1 cellular context compared by ENCODE assay signal in genomic region chr16:58249780-58250478, GRCh38.
TF ChIP-seq lines count a peak whose summit lies in the region.

No MANE protein-coding gene starts in this region.

TF ChIP-seq in K562, 482 proteins besides CTCF, POLR2A, EP300 and RAD21 (continued from another document):
- TF ChIP-seq ZBTB40 (IDR thresholded peaks at IDR 0.05) (peak; percentile 71), ZBTB40 (CRISPR knock-in tag; IDR thresholded peaks at IDR 0.05) (no peak), RBM39 (optimal IDR thresholded peaks at IDR 0.05; ENCODE audit: low read depth, low read length) (no peak), CREB1 (IDR thresholded peaks at IDR 0.05) (peak; percentile 98), CREB1 (CRISPR knock-in tag; IDR thresholded peaks at IDR 0.05) (peak; percentile 99), ELK3 (CRISPR knock-in tag; IDR thresholded peaks at IDR 0.05) (no peak), SRSF9 (IDR thresholded peaks at IDR 0.05; ENCODE audit: borderline replicate concordance, low read depth, low read length) (no peak), NEUROD1 (IDR thresholded peaks at IDR 0.05; ENCODE audit: borderline replicate concordance, low read depth, low read length, partially characterized antibody) (peak; percentile 56), ATF1 (CRISPR knock-in tag; IDR thresholded peaks at IDR 0.05) (peak; percentile 89), ATF1 (tag; IDR thresholded peaks at IDR 0.05) (peak; percentile 99), MCM7 (IDR thresholded peaks at IDR 0.05) (no peak), CHD2 (IDR thresholded peaks at IDR 0.05; ENCODE audit: low read depth, low read length) (no peak), RBBP5 (IDR thresholded peaks at IDR 0.05; ENCODE audit: borderline replicate concordance, insufficient read depth, low read length, poor library complexity, severe bottlenecking) (peak; percentile 77), ZNF140 (CRISPR knock-in tag; IDR thresholded peaks at IDR 0.05) (no peak), POLR2G (IDR thresholded peaks at IDR 0.05; ENCODE audit: low read depth, low read length) (peak; percentile 71; the same call in 1 of the 2 replicates), ERF (CRISPR knock-in tag; IDR thresholded peaks at IDR 0.05) (no peak), ELF1 (tag; IDR thresholded peaks at IDR 0.05) (peak; percentile 36), JUN (IDR thresholded peaks at IDR 0.05; ENCODE audit: borderline replicate concordance, low read depth, low read length) (peak; percentile 35; the same call in 1 of the 2 replicates), JUN (CRISPR knock-in tag; IDR thresholded peaks at IDR 0.05; ENCODE audit: borderline replicate concordance) (no peak), HMGN3 (IDR thresholded peaks at IDR 0.05; ENCODE audit: borderline replicate concordance, extremely low read depth, insufficient read length, low read depth, low read length) (peak; percentile 40), NR3C1 (CRISPR knock-in tag; IDR thresholded peaks at IDR 0.05) (no peak)
- TF ChIP-seq, protein P1, sequence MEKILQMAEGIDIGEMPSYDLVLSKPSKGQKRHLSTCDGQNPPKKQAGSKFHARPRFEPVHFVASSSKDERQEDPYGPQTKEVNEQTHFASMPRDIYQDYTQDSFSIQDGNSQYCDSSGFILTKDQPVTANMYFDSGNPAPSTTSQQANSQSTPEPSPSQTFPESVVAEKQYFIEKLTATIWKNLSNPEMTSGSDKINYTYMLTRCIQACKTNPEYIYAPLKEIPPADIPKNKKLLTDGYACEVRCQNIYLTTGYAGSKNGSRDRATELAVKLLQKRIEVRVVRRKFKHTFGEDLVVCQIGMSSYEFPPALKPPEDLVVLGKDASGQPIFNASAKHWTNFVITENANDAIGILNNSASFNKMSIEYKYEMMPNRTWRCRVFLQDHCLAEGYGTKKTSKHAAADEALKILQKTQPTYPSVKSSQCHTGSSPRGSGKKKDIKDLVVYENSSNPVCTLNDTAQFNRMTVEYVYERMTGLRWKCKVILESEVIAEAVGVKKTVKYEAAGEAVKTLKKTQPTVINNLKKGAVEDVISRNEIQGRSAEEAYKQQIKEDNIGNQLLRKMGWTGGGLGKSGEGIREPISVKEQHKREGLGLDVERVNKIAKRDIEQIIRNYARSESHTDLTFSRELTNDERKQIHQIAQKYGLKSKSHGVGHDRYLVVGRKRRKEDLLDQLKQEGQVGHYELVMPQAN (IDR thresholded peaks at IDR 0.05; ENCODE audit: borderline replicate concordance): peak; percentile 95
